In the genomic region with DNA sequence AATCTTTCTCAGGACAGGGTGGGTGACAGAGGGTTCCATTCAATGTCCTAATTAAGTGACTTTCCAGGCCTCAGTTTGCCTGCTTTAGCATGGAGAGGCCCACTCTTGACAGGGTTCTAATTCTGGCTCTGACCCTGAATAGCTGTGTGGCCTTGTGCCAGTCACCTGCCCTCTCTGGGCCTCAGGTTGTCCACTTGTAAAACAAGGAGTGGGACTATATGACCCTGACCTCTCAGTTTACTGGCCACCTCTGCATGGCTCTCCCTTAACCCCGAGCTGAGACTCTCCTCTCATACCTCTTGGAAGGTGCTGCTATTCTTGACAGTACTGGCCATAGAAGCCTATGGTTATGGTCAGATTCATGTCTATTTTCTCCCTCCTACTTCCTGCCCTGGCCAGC, we compare ENCODE assay signal across 2 cellular contexts.
TF ChIP-seq lines count a peak whose summit lies in the region.

No MANE protein-coding gene starts in this region.

TF ChIP-seq in A549, 52 proteins besides CTCF, POLR2A, EP300 and RAD21:
- TF ChIP-seq ZFP36 (IDR thresholded peaks at IDR 0.05; ENCODE audit: borderline replicate concordance, partially characterized antibody) (peak; percentile 32), RNF2 (IDR thresholded peaks at IDR 0.05; ENCODE audit: borderline replicate concordance, low read depth) (no peak)
- TF ChIP-seq, protein P1, sequence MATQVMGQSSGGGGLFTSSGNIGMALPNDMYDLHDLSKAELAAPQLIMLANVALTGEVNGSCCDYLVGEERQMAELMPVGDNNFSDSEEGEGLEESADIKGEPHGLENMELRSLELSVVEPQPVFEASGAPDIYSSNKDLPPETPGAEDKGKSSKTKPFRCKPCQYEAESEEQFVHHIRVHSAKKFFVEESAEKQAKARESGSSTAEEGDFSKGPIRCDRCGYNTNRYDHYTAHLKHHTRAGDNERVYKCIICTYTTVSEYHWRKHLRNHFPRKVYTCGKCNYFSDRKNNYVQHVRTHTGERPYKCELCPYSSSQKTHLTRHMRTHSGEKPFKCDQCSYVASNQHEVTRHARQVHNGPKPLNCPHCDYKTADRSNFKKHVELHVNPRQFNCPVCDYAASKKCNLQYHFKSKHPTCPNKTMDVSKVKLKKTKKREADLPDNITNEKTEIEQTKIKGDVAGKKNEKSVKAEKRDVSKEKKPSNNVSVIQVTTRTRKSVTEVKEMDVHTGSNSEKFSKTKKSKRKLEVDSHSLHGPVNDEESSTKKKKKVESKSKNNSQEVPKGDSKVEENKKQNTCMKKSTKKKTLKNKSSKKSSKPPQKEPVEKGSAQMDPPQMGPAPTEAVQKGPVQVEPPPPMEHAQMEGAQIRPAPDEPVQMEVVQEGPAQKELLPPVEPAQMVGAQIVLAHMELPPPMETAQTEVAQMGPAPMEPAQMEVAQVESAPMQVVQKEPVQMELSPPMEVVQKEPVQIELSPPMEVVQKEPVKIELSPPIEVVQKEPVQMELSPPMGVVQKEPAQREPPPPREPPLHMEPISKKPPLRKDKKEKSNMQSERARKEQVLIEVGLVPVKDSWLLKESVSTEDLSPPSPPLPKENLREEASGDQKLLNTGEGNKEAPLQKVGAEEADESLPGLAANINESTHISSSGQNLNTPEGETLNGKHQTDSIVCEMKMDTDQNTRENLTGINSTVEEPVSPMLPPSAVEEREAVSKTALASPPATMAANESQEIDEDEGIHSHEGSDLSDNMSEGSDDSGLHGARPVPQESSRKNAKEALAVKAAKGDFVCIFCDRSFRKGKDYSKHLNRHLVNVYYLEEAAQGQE (IDR thresholded peaks at IDR 0.05): no peak

TF ChIP-seq in IMR-90, 13 proteins besides CTCF, POLR2A, EP300 and RAD21:
- no peak for TF ChIP-seq RFX5 (IDR thresholded peaks at IDR 0.05; ENCODE audit: low read depth, low read length)
- no peak for TF ChIP-seq FOS (IDR thresholded peaks at IDR 0.05; ENCODE audit: low read depth, low read length)
- no peak for TF ChIP-seq SMC3 (IDR thresholded peaks at IDR 0.05; ENCODE audit: low read depth, low read length)
- no peak for TF ChIP-seq CHD1 (IDR thresholded peaks at IDR 0.05; ENCODE audit: low read depth, low read length)
- TF ChIP-seq NFE2L2 (IDR thresholded peaks at IDR 0.05; ENCODE audit: low read depth, low read length): no peak
- no peak for TF ChIP-seq CEBPB (IDR thresholded peaks at IDR 0.05; ENCODE audit: low read depth, low read length)
- no peak for TF ChIP-seq MXI1 (IDR thresholded peaks at IDR 0.05; ENCODE audit: borderline replicate concordance, low read depth, low read length)
- TF ChIP-seq RCOR1 (IDR thresholded peaks at IDR 0.05; ENCODE audit: insufficient replicate concordance, low read length): no peak
- TF ChIP-seq MAZ (IDR thresholded peaks at IDR 0.05; ENCODE audit: borderline replicate concordance, low read depth, low read length): no peak
- TF ChIP-seq, protein P2, sequence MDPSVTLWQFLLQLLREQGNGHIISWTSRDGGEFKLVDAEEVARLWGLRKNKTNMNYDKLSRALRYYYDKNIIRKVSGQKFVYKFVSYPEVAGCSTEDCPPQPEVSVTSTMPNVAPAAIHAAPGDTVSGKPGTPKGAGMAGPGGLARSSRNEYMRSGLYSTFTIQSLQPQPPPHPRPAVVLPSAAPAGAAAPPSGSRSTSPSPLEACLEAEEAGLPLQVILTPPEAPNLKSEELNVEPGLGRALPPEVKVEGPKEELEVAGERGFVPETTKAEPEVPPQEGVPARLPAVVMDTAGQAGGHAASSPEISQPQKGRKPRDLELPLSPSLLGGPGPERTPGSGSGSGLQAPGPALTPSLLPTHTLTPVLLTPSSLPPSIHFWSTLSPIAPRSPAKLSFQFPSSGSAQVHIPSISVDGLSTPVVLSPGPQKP (IDR thresholded peaks at IDR 0.05; ENCODE audit: borderline replicate concordance, low read depth, low read length): no peak
